Comparison of ENCODE assay signal across 25 cellular contexts in the genomic region with DNA sequence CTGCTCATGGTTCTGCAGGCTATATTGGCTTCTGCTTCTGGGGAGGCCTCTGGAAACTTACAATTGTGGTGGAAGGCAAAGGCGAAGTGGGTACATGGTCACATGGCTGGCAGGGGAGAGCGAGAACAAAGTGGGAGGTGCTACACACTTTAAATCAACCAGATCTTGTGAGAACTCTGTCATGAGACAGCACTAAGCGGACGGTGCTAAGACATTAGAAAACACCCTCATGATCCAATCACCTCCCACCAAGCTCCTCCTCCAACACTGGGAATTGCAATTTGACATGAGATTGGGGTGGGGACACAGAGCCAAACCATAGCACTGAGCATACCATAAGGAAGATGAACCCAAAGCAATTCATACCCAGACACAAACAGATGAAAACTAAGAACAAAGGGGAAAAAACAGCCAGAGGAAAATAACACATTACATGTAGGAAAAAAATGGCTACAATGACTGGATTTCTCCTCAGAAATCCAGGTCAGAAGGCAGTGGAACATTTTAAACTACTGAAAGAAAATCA.
"Had no signal": no experiment of that assay in that cellular context is flagged by ENCODE, and none has a peak within 500 bp of the region (broad histone marks: within the 10 kb centered on the region; RNA-seq: fewer than 3 reads in every experiment).

No MANE protein-coding gene starts in this region.

- H3K4me3 ChIP-seq: colonic mucosa, lower lobe of right lung, right atrium auricular region, smooth muscle cell, suprapubic skin, transverse colon, vagina had no signal

- ATAC-seq: esophagus mucosa; foreskin keratinocyte; left ventricle myocardium superior; lower lobe of right lung; natural killer cell; sciatic nerve; stimulated activated naive CD8-positive, alpha-beta T cell treated with anti-CD3 and anti-CD28 coated beads, Interleukin-15, amount 100 ng/mL, for 72 hours had no signal

- H2AFZ ChIP-seq: parathyroid adenoma had no signal

- DNase-seq: colonic mucosa; effector CD8-positive, alpha-beta T cell; endodermal cell; foreskin keratinocyte; left ventricle myocardium superior; lower lobe of right lung; natural killer cell; stimulated activated CD4-positive, alpha-beta T cell treated with anti-CD3 and anti-CD28 coated beads, Interleukin-12 subunit alpha, Interleukin-12 subunit beta, amount 100 ng/mL, for 4 hours; stimulated activated CD4-positive, alpha-beta T cell treated with anti-CD3 and anti-CD28 coated beads, Interleukin-1b, Interleukin-23, amount 100 ng/mL, for 48 hours; stimulated activated CD4-positive, alpha-beta T cell treated with anti-CD3 and anti-CD28 coated beads, Interleukin-4, amount 100 ng/mL, for 1 hour; stimulated activated CD8-positive, alpha-beta memory T cell treated with anti-CD3 and anti-CD28 coated beads, Interleukin-4, amount 100 ng/mL, for 48 hours; stimulated activated naive CD4-positive, alpha-beta T cell; stimulated activated naive CD8-positive, alpha-beta T cell treated with anti-CD3 and anti-CD28 coated beads, Interleukin-15, amount 100 ng/mL, for 72 hours; transverse colon had no signal

- H3K4me2 ChIP-seq: smooth muscle cell had no signal

- H3K9me3 Mint-ChIP-seq: natural killer cell had no signal

- H3K27me3 ChIP-seq: colonic mucosa, foreskin keratinocyte, right atrium auricular region, suprapubic skin, transverse colon, vagina had no signal

- H3K4me1 ChIP-seq: colonic mucosa, foreskin keratinocyte had no signal

- H3K27ac ChIP-seq: colonic mucosa, epithelial cell of prostate, foreskin keratinocyte, lower lobe of right lung, parathyroid adenoma, right atrium auricular region, suprapubic skin, transverse colon, vagina had no signal

- H3K27ac Mint-ChIP-seq: dendritic cell treated with granulocyte-macrophage colony-stimulating factor and Interleukin-4, amounts not matched to agents 40 ng/mL and 50 ng/mL, for 4 days; endodermal cell; natural killer cell; progenitor cell of endocrine pancreas; stimulated activated naive CD8-positive, alpha-beta T cell treated with anti-CD3 and anti-CD28 coated beads, Interleukin-15, amount 100 ng/mL, for 72 hours had no signal

- H3K9me3 ChIP-seq: colonic mucosa, lower lobe of right lung, suprapubic skin, transverse colon, vagina had no signal

- FAIRE-seq: keratinocyte had no signal

- H3K4me3 Mint-ChIP-seq: dendritic cell treated with granulocyte-macrophage colony-stimulating factor and Interleukin-4, amounts not matched to agents 40 ng/mL and 50 ng/mL, for 4 days; endodermal cell; natural killer cell; stimulated activated naive CD8-positive, alpha-beta T cell treated with anti-CD3 and anti-CD28 coated beads, Interleukin-15, amount 100 ng/mL, for 72 hours had no signal

- H3K79me2 ChIP-seq: parathyroid adenoma had no signal

- H3K9ac ChIP-seq: parathyroid adenoma had no signal

- H3K36me3 ChIP-seq: colonic mucosa, lower lobe of right lung, right atrium auricular region, suprapubic skin, transverse colon, vagina had no signal
